In genomic region chr1:150464422-150464826, GRCh38 we compare ENCODE assay signal across 8 cellular contexts. TPM values are rescaled to one million over a fixed set of nuclear protein-coding genes. Genes with fewer than 3 reads are reported as not detected.
DNase-seq lines count a peak whose midpoint lies in the region; ATAC-seq, FAIRE-seq and TF ChIP-seq lines count a peak whose summit lies in the region.

No MANE protein-coding gene starts in this region.

- WGBS in tibial nerve, 2 donors, result 31% methylated on average over 4 of the region's 4 CpGs

- no peak overlapping the region for H3K9ac ChIP-seq in KMS-11

- TF ChIP-seq EP300 in tibial nerve (IDR thresholded peaks at IDR 0.05), result peak in 1 of 2 donors; percentile 25

- no peaks in the 10 kb centered on the region for H3K27me3 ChIP-seq in KMS-11 (ENCODE audit: insufficient read depth, low read depth)
- no peaks in the 10 kb centered on the region for H3K27me3 ChIP-seq in tibial nerve

- H3K4me3 ChIP-seq in KMS-11 (IDR thresholded peaks at IDR 0.05; ENCODE audit: insufficient read depth, low read depth, low read length), result no peak overlapping the region
- H3K4me3 ChIP-seq in fibroblast of the aortic adventitia (ENCODE audit: low read depth, low read length), result no peak overlapping the region
- H3K4me3 ChIP-seq in tibial nerve, result no peak overlapping the region

- ATAC-seq in activated T-cell treated with anti-CD3 and anti-CD28 coated beads, Interleukin-2, amount 50 U/mL, for 72 hours (replicated peaks in 1 of 2), result peak; percentile 43 to 55
- no peak for ATAC-seq in HG03469 (IDR thresholded peaks at IDR 0.05; ENCODE audit: unreplicated experiment)

- H3K4me1 ChIP-seq in KMS-11 (ENCODE audit: low read depth, poor library complexity, severe bottlenecking), result peaks cover 10% of the 10 kb centered on the region
- H3K4me1 ChIP-seq in tibial nerve, result peaks cover 0 to 7% (median 0%) of the 10 kb centered on the region in 4 donors

- peaks cover 5 to 9% of the 10 kb centered on the region in 2 donors for H3K36me3 Mint-ChIP-seq in activated T-cell treated with anti-CD3 and anti-CD28 coated beads, Interleukin-2, amount 50 U/mL, for 72 hours (ENCODE audit: insufficient read depth in 2 of 2)
- H3K36me3 Mint-ChIP-seq in osteocyte (ENCODE audit: unreplicated experiment), result peaks cover 11% of the 10 kb centered on the region

- H3K36me3 ChIP-seq in KMS-11 (ENCODE audit: insufficient read depth) (peaks cover 6% of the 10 kb centered on the region; the same call in 1 of the 2 replicates), tibial nerve (peaks cover 0 to 72% (median 6%) of the 10 kb centered on the region in 3 donors)

- H3K27ac ChIP-seq in KMS-11 (no peak overlapping the region), tibial nerve (no peak overlapping the region)

- no peak for TF ChIP-seq POLR2A in tibial nerve (IDR thresholded peaks at IDR 0.05)

- H3K27ac Mint-ChIP-seq in activated T-cell treated with anti-CD3 and anti-CD28 coated beads, Interleukin-2, amount 50 U/mL, for 72 hours, result peak overlapping the region; percentile 75
- no peak overlapping the region for H3K27ac Mint-ChIP-seq in osteocyte (ENCODE audit: unreplicated experiment)

- H3K4me2 ChIP-seq in KMS-11, result no peak overlapping the region

- no peak overlapping the region for H3K4me3 Mint-ChIP-seq in activated T-cell treated with anti-CD3 and anti-CD28 coated beads, Interleukin-2, amount 50 U/mL, for 72 hours
- no peak overlapping the region for H3K4me3 Mint-ChIP-seq in osteocyte (ENCODE audit: unreplicated experiment)

- DNase-seq in D721Med (ENCODE audit: insufficient read length, low spot score) (peak; percentile 51), RKO (ENCODE audit: low spot score) (peak; percentile 51), fibroblast of the aortic adventitia (ENCODE audit: low read depth) (peak; percentile 73), osteocyte (ENCODE audit: extremely low spot score, unreplicated experiment) (peak; percentile 84), tibial nerve (ENCODE audit: low spot score in 2 of 2) (peak in 1 of 2 donors; percentile 77)
- peak; percentile 73 to 78 for DNase-seq in activated T-cell treated with anti-CD3 and anti-CD28 coated beads, Interleukin-2, amount 50 U/mL, for 72 hours

- no peaks in the 10 kb centered on the region for H3K27me3 Mint-ChIP-seq in activated T-cell treated with anti-CD3 and anti-CD28 coated beads, Interleukin-2, amount 50 U/mL, for 72 hours (ENCODE audit: low read depth)
- no peaks in the 10 kb centered on the region for H3K27me3 Mint-ChIP-seq in osteocyte (ENCODE audit: unreplicated experiment)

- H4K20me1 ChIP-seq in KMS-11 (ENCODE audit: insufficient read depth), result no peaks in the 10 kb centered on the region

- no peak overlapping the region for H2AFZ ChIP-seq in KMS-11 (ENCODE audit: low read depth)

- no peaks in the 10 kb centered on the region for H3K9me3 Mint-ChIP-seq in activated T-cell treated with anti-CD3 and anti-CD28 coated beads, Interleukin-2, amount 50 U/mL, for 72 hours
- H3K9me3 Mint-ChIP-seq in osteocyte (ENCODE audit: unreplicated experiment), result no peaks in the 10 kb centered on the region

- H3K4me1 Mint-ChIP-seq in activated T-cell treated with anti-CD3 and anti-CD28 coated beads, Interleukin-2, amount 50 U/mL, for 72 hours (ENCODE audit: low read depth), result no peaks in the 10 kb centered on the region
- H3K4me1 Mint-ChIP-seq in osteocyte (ENCODE audit: unreplicated experiment), result no peaks in the 10 kb centered on the region

- peak; percentile 81 for FAIRE-seq in D721Med (lab: Jason Lieb, UNC)

- no peaks in the 10 kb centered on the region for H3K9me3 ChIP-seq in tibial nerve

- peak; percentile 92 for TF ChIP-seq CTCF in D721Med (IDR thresholded peaks at IDR 0.05; ENCODE audit: insufficient read depth, missing control alignments)
- TF ChIP-seq CTCF in KMS-11 (conservative IDR thresholded peaks at IDR 0.05; ENCODE audit: low read depth, low read length), result peak; percentile 100
- peak; percentile 77 for TF ChIP-seq CTCF in fibroblast of the aortic adventitia (IDR thresholded peaks at IDR 0.05; ENCODE audit: insufficient read depth, low read length)
- TF ChIP-seq CTCF in osteocyte (IDR thresholded peaks at IDR 0.05), result peak; percentile 79
- TF ChIP-seq CTCF in tibial nerve (IDR thresholded peaks at IDR 0.05), result peak; percentile 68 to 83 (median 79)

- no peaks in the 10 kb centered on the region for H3K79me2 ChIP-seq in KMS-11 (ENCODE audit: insufficient read depth, low read depth)

RNA-seq across cellular contexts. Expression of gene TARS2, which starts 22.8 kb away (rescaled TPM):
- total RNA-seq in activated T-cell treated with anti-CD3 and anti-CD28 coated beads, Interleukin-2, amount 50 U/mL, for 72 hours, result 10 to 100 TPM; 49.8 to 66.4 TPM
- 9.8 and 15.9 TPM in 2 replicates for total RNA-seq in fibroblast of the aortic adventitia (ENCODE audit: low replicate concordance)
- total RNA-seq in osteocyte, result 18.8 and 23.2 TPM in 2 replicates
- 10 to 100 TPM; 12.2 to 25.5 (median 18.6) TPM for total RNA-seq in tibial nerve

RNA-seq across cellular contexts. Expression of gene ECM1, which starts 43.5 kb away (rescaled TPM):
- total RNA-seq in activated T-cell treated with anti-CD3 and anti-CD28 coated beads, Interleukin-2, amount 50 U/mL, for 72 hours, result 1 to 10 TPM; 1.3 to 1.5 TPM
- total RNA-seq in fibroblast of the aortic adventitia (ENCODE audit: low replicate concordance) (8.0 and 45.2 TPM in 2 replicates), osteocyte (17.4 and 19.8 TPM in 2 replicates), tibial nerve (10 to 100 TPM; 10.1 to 32.2 (median 15.0) TPM)

RNA-seq across cellular contexts. Expression of gene FALEC, which starts 51.1 kb away (rescaled TPM):
- under 1 TPM in 1 of 2 donors, not detected in 1; 0.79 TPM for total RNA-seq in activated T-cell treated with anti-CD3 and anti-CD28 coated beads, Interleukin-2, amount 50 U/mL, for 72 hours
- not detected in 2 replicates for total RNA-seq in fibroblast of the aortic adventitia (ENCODE audit: low replicate concordance)
- not detected in 2 replicates for total RNA-seq in osteocyte
- not detected for total RNA-seq in tibial nerve
